8 cellular contexts compared by ENCODE assay signal in the genomic region with DNA sequence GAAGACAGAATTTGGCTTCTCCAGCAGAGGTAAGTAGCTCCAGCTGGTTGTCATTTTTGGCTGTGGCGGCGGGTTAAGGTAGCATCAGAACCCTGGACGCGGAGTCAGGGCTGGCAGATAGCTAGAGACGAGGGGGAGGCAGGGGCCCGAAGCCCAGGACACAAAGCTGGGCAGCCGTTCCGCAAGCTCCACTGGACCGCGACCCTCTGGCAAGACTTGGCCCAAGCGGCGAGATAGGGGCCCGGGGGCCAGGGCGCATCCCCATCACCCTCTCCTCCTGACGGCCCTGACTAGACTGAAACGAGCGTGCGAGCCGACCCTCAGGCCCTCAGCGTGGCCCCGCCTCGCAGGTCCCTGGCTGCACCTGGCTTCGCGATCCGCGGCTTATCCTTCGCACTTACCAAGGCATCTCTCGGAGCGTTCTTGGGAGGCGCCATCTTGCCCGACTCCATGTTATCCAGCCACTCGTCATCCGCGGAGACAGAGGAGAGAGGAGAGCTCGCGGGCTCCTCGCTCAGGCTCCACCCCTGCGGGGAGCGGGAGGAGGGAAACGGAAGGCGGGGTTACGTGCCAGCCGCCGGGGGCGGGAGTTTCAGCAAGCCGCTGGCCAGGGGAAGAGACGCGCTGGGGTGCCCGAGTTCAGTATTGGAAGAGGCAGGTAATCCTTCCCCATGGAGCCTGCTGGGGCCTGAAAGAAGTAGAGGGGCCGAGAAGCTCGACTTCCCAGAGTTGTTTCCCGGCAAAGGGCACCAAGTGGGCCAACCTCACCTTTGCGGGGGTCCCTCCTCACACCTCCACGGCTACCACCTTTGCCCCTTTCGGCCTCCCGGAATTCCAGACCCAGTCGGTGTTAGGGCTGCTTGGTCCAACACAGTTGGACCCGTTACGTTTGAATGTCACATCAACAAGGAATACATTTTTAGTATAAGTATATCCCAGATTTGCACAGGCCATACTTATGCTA. TPM values are rescaled to one million over a fixed set of nuclear protein-coding genes. Genes with fewer than 3 reads are reported as not detected.
DNase-seq lines count a peak whose midpoint lies in the region; ATAC-seq and TF ChIP-seq lines count a peak whose summit lies in the region.

A gene with protein sequence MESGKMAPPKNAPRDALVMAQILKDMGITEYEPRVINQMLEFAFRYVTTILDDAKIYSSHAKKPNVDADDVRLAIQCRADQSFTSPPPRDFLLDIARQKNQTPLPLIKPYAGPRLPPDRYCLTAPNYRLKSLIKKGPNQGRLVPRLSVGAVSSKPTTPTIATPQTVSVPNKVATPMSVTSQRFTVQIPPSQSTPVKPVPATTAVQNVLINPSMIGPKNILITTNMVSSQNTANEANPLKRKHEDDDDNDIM (minus strand): TSS at position 491 of the 964 bp plus-strand sequence. CDS start 39 bp downstream, at position 452.

- peak; percentile 61 for TF ChIP-seq POLR2A in GM18951 (IDR thresholded peaks at IDR 0.05; ENCODE audit: extremely low read depth, insufficient read depth, insufficient read length)

- in situ Hi-C loops in GM18951 (cut with MboI; ENCODE audit: low sequenced_read_pairs, unreplicated experiment) = no loop called here

- no peaks in the 10 kb centered on the region for H3K27me3 ChIP-seq in kidney epithelial cell (ENCODE audit: control insufficient read depth, insufficient read depth, low read length)

- no peaks in the 10 kb centered on the region for H3K36me3 ChIP-seq in kidney epithelial cell (ENCODE audit: control insufficient read depth, insufficient read depth, low read length)

- peak within 1 kb of the TSS; percentile 56 for H3K4me3 ChIP-seq in kidney epithelial cell (ENCODE audit: low read depth, low read length)

- DNase-seq in AG08396 (ENCODE audit: low spot score) (peak; percentile 88), NCI-H345 (lab: John Stamatoyannopoulos, UW) (peak; percentile 92), cerebellar nuclear complex (lab: John Stamatoyannopoulos, UW) (peak; percentile 44 to 55), kidney epithelial cell (ENCODE audit: low read depth) (peak; percentile 39)
- DNase-seq in activated CD4-positive, CD25-positive, alpha-beta regulatory T cell treated with anti-CD3 and anti-CD28 coated beads, Interleukin-2, amount 50 U/mL, for 72 hours = peak; percentile 82
- DNase-seq in stimulated activated CD4-positive, alpha-beta T cell treated with anti-CD3 and anti-CD28 coated beads, Interleukin-15, amount 100 ng/mL, for 48 hours (ENCODE audit: low read depth in 2 of 2) = peak; percentile 74 to 75

- no peak for TF ChIP-seq CTCF in kidney epithelial cell (IDR thresholded peaks at IDR 0.05; ENCODE audit: insufficient read depth, low read length, poor library complexity, severe bottlenecking)

- peak; percentile 94 for ATAC-seq in HG03196 (IDR thresholded peaks at IDR 0.05; ENCODE audit: unreplicated experiment)

RNA-seq across cellular contexts. Expression of the gene that starts here (rescaled TPM):
- total RNA-seq in kidney epithelial cell = 17.5 and 17.8 TPM in 2 replicates

Comparison
In these comparisons a context has a peak if more than half of its experiments do, and no peak if none do; other contexts are left out.
1. Peak in every context shown above with its lines: DNase-seq, ATAC-seq and H3K4me3 ChIP-seq.
2. DNase-seq: peak in every context shown above with its lines; median percentile 92 in NCI-H345; 88 in AG08396; 82 in activated CD4-positive, CD25-positive, alpha-beta regulatory T cell treated with anti-CD3 and anti-CD28 coated beads, Interleukin-2, amount 50 U/mL, for 72 hours; 74 in stimulated activated CD4-positive, alpha-beta T cell treated with anti-CD3 and anti-CD28 coated beads, Interleukin-15, amount 100 ng/mL, for 48 hours; 50 in cerebellar nuclear complex; 39 in kidney epithelial cell.